ENCODE assay signal across 11 cellular contexts in genomic region chr16:14492614-14493013, GRCh38.
"Had no signal": no experiment of that assay in that cellular context is flagged by ENCODE, and none has a peak within 500 bp of the region (broad histone marks: within the 10 kb centered on the region; RNA-seq: fewer than 3 reads in every experiment).

No MANE protein-coding gene starts in this region.

- H3K27ac ChIP-seq: ascending aorta, neutrophil had no signal

- DNase-seq: activated CD4-positive, alpha-beta T cell treated with anti-CD3 and anti-CD28 coated beads, Interleukin-2, amount 50 U/mL, for 4 hours; activated naive CD4-positive, alpha-beta T cell treated with anti-CD3 and anti-CD28 coated beads, Interleukin-2, amount 10 ng/mL, durations not matched to agents 7 days and 5 days; cerebellar nuclear complex; effector CD8-positive, alpha-beta T cell; right cardiac atrium; small intestine; SW 1271 had no signal

- H3K27me3 Mint-ChIP-seq: activated naive CD4-positive, alpha-beta T cell treated with anti-CD3 and anti-CD28 coated beads, Interleukin-2, amount 10 ng/mL, durations not matched to agents 7 days and 5 days; progenitor cell of endocrine pancreas had no signal

- ATAC-seq: activated CD4-positive, CD25-positive, alpha-beta regulatory T cell treated with anti-CD3 and anti-CD28 coated beads, Interleukin-2, amount 50 U/mL, for 24 hours had no signal

- H3K27ac Mint-ChIP-seq: activated naive CD4-positive, alpha-beta T cell treated with anti-CD3 and anti-CD28 coated beads, Interleukin-2, amount 10 ng/mL, durations not matched to agents 7 days and 5 days had no signal

- H3K4me3 Mint-ChIP-seq: activated naive CD4-positive, alpha-beta T cell treated with anti-CD3 and anti-CD28 coated beads, Interleukin-2, amount 10 ng/mL, durations not matched to agents 7 days and 5 days had no signal

- H3K9me3 Mint-ChIP-seq: activated naive CD4-positive, alpha-beta T cell treated with anti-CD3 and anti-CD28 coated beads, Interleukin-2, amount 10 ng/mL, durations not matched to agents 7 days and 5 days had no signal
